ENCODE assay signal across 7 cellular contexts in genomic region chr22:31378651-31379050, GRCh38. TPM values are rescaled to one million over a fixed set of nuclear protein-coding genes. Genes with fewer than 3 reads are reported as not detected.
DNase-seq lines count a peak whose midpoint lies in the region; ATAC-seq and TF ChIP-seq lines count a peak whose summit lies in the region.
"Not testable (repeated sequence)": the region's sequence is repeated elsewhere in the genome, so short reads cannot be mapped to it uniquely, and the experiment has no call there.

No MANE protein-coding gene starts in this region.

- not testable (repeated sequence) for H3K4me3 ChIP-seq in MM.1S (ENCODE audit: low read length); adipocyte (ENCODE audit: low read length)

- H4K20me1 ChIP-seq in MM.1S (ENCODE audit: insufficient read depth, low read length), result not testable (repeated sequence)

- H3K36me3 Mint-ChIP-seq in activated T-cell treated with anti-CD3 and anti-CD28 coated beads, Interleukin-2, amount 50 U/mL, for 4 hours (ENCODE audit: insufficient read depth), result not testable (repeated sequence)

- H3K4me1 ChIP-seq in MM.1S (ENCODE audit: low read length), result not testable (repeated sequence)
- H3K4me1 ChIP-seq in adipocyte (ENCODE audit: control insufficient read depth, insufficient read depth, low read length), result peaks cover 12% of the 10 kb centered on the region

- H3K27ac ChIP-seq in MM.1S (ENCODE audit: low read length), result not testable (repeated sequence)

- not testable (repeated sequence) for H3K9me2 ChIP-seq in MM.1S (replicated peaks; ENCODE audit: insufficient read depth, low read length)

- not testable (repeated sequence) for H3F3A ChIP-seq in MM.1S (ENCODE audit: insufficient read depth, low read length)

- TF ChIP-seq CTCF in MM.1S (IDR thresholded peaks at IDR 0.05; ENCODE audit: low read length), result not testable (repeated sequence)

- ATAC-seq in activated CD4-positive, CD25-positive, alpha-beta regulatory T cell treated with anti-CD3 and anti-CD28 coated beads, Interleukin-2, amount 50 U/mL, for 24 hours, result peak; percentile 60 to 82
- peak; percentile 46 to 58 for ATAC-seq in activated T-cell treated with anti-CD3 and anti-CD28 coated beads, Interleukin-2, amount 50 U/mL, for 4 hours

- H3K4me3 Mint-ChIP-seq in activated T-cell treated with anti-CD3 and anti-CD28 coated beads, Interleukin-2, amount 50 U/mL, for 4 hours, result not testable (repeated sequence)

- not testable (repeated sequence) for H3K4me1 Mint-ChIP-seq in activated T-cell treated with anti-CD3 and anti-CD28 coated beads, Interleukin-2, amount 50 U/mL, for 4 hours (ENCODE audit: low read depth)

- not testable (repeated sequence) for H3K27me3 ChIP-seq in MM.1S (replicated peaks; ENCODE audit: insufficient read depth, low read length); adipocyte (replicated peaks; ENCODE audit: control insufficient read depth, insufficient read depth, low read length)

- H3K36me3 ChIP-seq in MM.1S (replicated peaks; ENCODE audit: insufficient read depth, low read length); adipocyte (ENCODE audit: control insufficient read depth, insufficient read depth, low read length, severe bottlenecking): not testable (repeated sequence)

- H3K27me3 Mint-ChIP-seq in activated T-cell treated with anti-CD3 and anti-CD28 coated beads, Interleukin-2, amount 50 U/mL, for 4 hours (ENCODE audit: low read depth), result not testable (repeated sequence)

- not testable (repeated sequence) for H3K9me3 Mint-ChIP-seq in activated T-cell treated with anti-CD3 and anti-CD28 coated beads, Interleukin-2, amount 50 U/mL, for 4 hours

- DNase-seq in MM.1S (peak; percentile 18), adipocyte (ENCODE audit: low read depth) (peak; percentile 27), fibroblast of peridontal ligament (ENCODE audit: extremely low read depth) (peak; percentile 29), iris pigment epithelial cell (ENCODE audit: low read depth) (peak; percentile 44)
- not testable (repeated sequence) for DNase-seq in activated T-cell treated with anti-CD3 and anti-CD28 coated beads, Interleukin-2, amount 50 U/mL, for 4 hours
- peak; percentile 6 for DNase-seq in stimulated activated CD4-positive, alpha-beta T cell treated with anti-CD3 and anti-CD28 coated beads, Interleukin-4, amount 100 ng/mL, for 1 hour

- H3K79me2 ChIP-seq in MM.1S (ENCODE audit: low read length), result not testable (repeated sequence)

- H3K9me3 ChIP-seq in MM.1S (replicated peaks; ENCODE audit: insufficient read depth, low read length); adipocyte (ENCODE audit: control insufficient read depth, low read length): not testable (repeated sequence)

- not testable (repeated sequence) for H3K9ac ChIP-seq in MM.1S (ENCODE audit: low read length)
- peak overlapping the region; percentile 65 for H3K9ac ChIP-seq in adipocyte (ENCODE audit: low read length)

- H3K4me2 ChIP-seq in MM.1S (ENCODE audit: low read depth, low read length), result not testable (repeated sequence)

- not testable (repeated sequence) for H2AFZ ChIP-seq in MM.1S (ENCODE audit: low read length)

RNA-seq across cellular contexts. Expression of gene DRG1, which starts 20.8 kb away (rescaled TPM):
- total RNA-seq in activated T-cell treated with anti-CD3 and anti-CD28 coated beads, Interleukin-2, amount 50 U/mL, for 4 hours, result 100 to 1,000 TPM in 2 of 3 donors, 10 to 100 TPM in 1; 99.2 to 109 (median 106) TPM

RNA-seq across cellular contexts. Expression of gene PATZ1, which starts 32.5 kb away (rescaled TPM):
- total RNA-seq in activated T-cell treated with anti-CD3 and anti-CD28 coated beads, Interleukin-2, amount 50 U/mL, for 4 hours, result 10 to 100 TPM; 33.7 to 42.7 (median 41.4) TPM
